ENCODE assay signal across 8 cellular contexts in the genomic region with DNA sequence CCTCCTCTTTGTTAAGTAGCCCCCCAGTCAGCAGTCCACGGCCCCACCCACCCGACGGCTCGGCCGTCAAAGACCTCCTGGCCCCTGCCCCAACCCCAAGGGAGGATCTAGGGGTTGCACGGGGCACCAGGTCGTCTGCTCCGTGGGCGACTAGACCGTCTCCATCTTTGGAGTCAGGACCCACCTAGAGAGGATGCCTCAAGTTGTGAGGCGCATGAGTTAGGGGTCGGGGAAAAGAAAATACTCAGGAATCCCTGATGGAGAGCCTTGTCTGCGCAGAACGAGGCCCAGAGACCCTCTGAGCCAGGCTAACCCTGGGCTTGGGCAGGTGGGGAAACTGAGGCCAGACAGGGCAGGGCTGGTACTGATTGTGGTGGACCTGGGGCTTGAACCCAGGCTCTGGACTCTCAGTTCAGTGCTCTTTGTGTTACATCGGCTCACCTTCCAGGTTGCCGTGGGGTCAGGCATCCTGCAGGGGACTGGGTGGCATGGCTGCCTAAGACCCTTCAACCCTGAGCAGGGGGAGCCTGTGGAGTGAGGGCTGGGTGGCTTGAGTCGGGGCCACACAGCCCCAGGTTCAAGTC. TPM values are rescaled to one million over a fixed set of nuclear protein-coding genes. Genes with fewer than 3 reads are reported as not detected.
A peak's percentile ranks its signal among the peaks of the same experiment; 100 is the strongest.
DNase-seq lines count a peak whose midpoint lies in the region; ATAC-seq and TF ChIP-seq lines count a peak whose summit lies in the region.

No MANE protein-coding gene starts in this region.

- POLR2A ChIA-PET in OCI-LY7 (lab: Charles Lee): interaction anchor here (0.7 kb wide), 1 partner anchor 1290 kb away, joined by 3 read pairs; no protein-coding TSS in a partner anchor

- H3K36me3 Mint-ChIP-seq in CD14-positive monocyte: no peaks in the 10 kb centered on the region

- DNase-seq in CD14-positive monocyte (ENCODE audit: low spot score) (no peak), OCI-LY7 (ENCODE audit: low spot score) (no peak), epithelial cell of prostate (ENCODE audit: low read depth, low spot score) (no peak), osteoblast (ENCODE audit: insufficient read length, low spot score, missing footprints) (no peak), DMS79 (lab: John Stamatoyannopoulos, UW) (no peak)

- H3K36me3 ChIP-seq in OCI-LY7 (ENCODE audit: insufficient read depth, low read length) (no peaks in the 10 kb centered on the region), osteoblast (ENCODE audit: insufficient read depth, low read length) (no peaks in the 10 kb centered on the region)

- H3K9me2 ChIP-seq in OCI-LY7 (ENCODE audit: insufficient read depth, low read length): no peaks in the 10 kb centered on the region

- H3K4me2 ChIP-seq in OCI-LY7 (ENCODE audit: low read length) (peak overlapping the region; percentile 67), osteoblast (ENCODE audit: insufficient read depth, low read length) (peak overlapping the region; percentile 79)

- H3K9me3 ChIP-seq in OCI-LY7 (ENCODE audit: low read length) (no peaks in the 10 kb centered on the region), osteoblast (ENCODE audit: low read depth, low read length) (no peaks in the 10 kb centered on the region)

- H3K4me1 Mint-ChIP-seq in CD14-positive monocyte: peaks cover 45% of the 10 kb centered on the region

- H3K4me3 ChIP-seq in OCI-LY7 (ENCODE audit: low read depth, low read length, poor library complexity, severe bottlenecking) (peak overlapping the region; percentile 64), osteoblast (ENCODE audit: insufficient read depth, low read length) (peak overlapping the region; percentile 78)

- no peaks in the 10 kb centered on the region for H3K9me3 Mint-ChIP-seq in CD14-positive monocyte

- no peaks in the 10 kb centered on the region for H4K20me1 ChIP-seq in OCI-LY7 (ENCODE audit: insufficient read depth, low read length)
- H4K20me1 ChIP-seq in osteoblast (ENCODE audit: insufficient read depth, low read length): peaks cover 3% of the 10 kb centered on the region

- H3K27me3 Mint-ChIP-seq in CD14-positive monocyte (ENCODE audit: low read depth in 3 of 3): peaks cover 2 to 12% (median 3%) of the 10 kb centered on the region in 3 donors

- TF ChIP-seq POLR2A in GM18505 (IDR thresholded peaks at IDR 0.05; ENCODE audit: borderline replicate concordance, extremely low read depth, insufficient read depth, insufficient read length): no peak

- intact Hi-C loops in CD14-positive monocyte (cut with micrococcal nuclease): loop anchor here in 1 of 2 donors (5.0 kb wide), 2 partner anchors 55 to 105 kb away; a partner anchor contains a TSS
- intact Hi-C loops in OCI-LY7 (cut with micrococcal nuclease; ENCODE audit: unreplicated experiment): no loop called here

- TF ChIP-seq CTCF in CD14-positive monocyte (IDR thresholded peaks at IDR 0.05) (no peak), OCI-LY7 (conservative IDR thresholded peaks at IDR 0.05; ENCODE audit: low read length) (no peak), osteoblast (IDR thresholded peaks at IDR 0.05; ENCODE audit: extremely low read depth, low read depth, low read length) (no peak)

- H3K4me1 ChIP-seq in OCI-LY7 (ENCODE audit: insufficient read depth, low read length, poor library complexity, severe bottlenecking) (peaks cover 10% of the 10 kb centered on the region), osteoblast (ENCODE audit: insufficient read depth, low read length) (no peaks in the 10 kb centered on the region)

- H3K79me2 ChIP-seq in OCI-LY7 (ENCODE audit: insufficient read depth, low read depth, low read length): no peaks in the 10 kb centered on the region
- H3K79me2 ChIP-seq in osteoblast (ENCODE audit: insufficient read depth, low read length): no peaks in the 10 kb centered on the region

- no TSS peak for BruUV-seq in OCI-LY7 (replicated peaks; lab: Mats Ljungman, UMichigan)

- peak overlapping the region; percentile 86 for H2AFZ ChIP-seq in OCI-LY7 (ENCODE audit: low read length)
- peak overlapping the region; percentile 35 for H2AFZ ChIP-seq in osteoblast (ENCODE audit: low read length)

- peak overlapping the region; percentile 64 to 68 for H3K4me3 Mint-ChIP-seq in CD14-positive monocyte

- H3K27ac ChIP-seq in OCI-LY7 (ENCODE audit: low read depth, low read length, poor library complexity, severe bottlenecking): no peak overlapping the region
- H3K27ac ChIP-seq in epithelial cell of prostate: peak overlapping the region; percentile 60
- no peak overlapping the region for H3K27ac ChIP-seq in osteoblast (ENCODE audit: low read depth, low read length)

- peak overlapping the region in 1 of 7 donors; percentile 18 for H3K27ac Mint-ChIP-seq in CD14-positive monocyte

- no peak for ATAC-seq in GM18505 (IDR thresholded peaks at IDR 0.05; ENCODE audit: unreplicated experiment)
- ATAC-seq in GM19452 (IDR thresholded peaks at IDR 0.05; ENCODE audit: unreplicated experiment): no peak
- ATAC-seq in HG02840 (IDR thresholded peaks at IDR 0.05; ENCODE audit: low FRiP score, unreplicated experiment): no peak

- CTCF ChIA-PET in OCI-LY7 (lab: Charles Lee; ENCODE audit: unreplicated experiment): no interaction called here

- H3K27me3 ChIP-seq in osteoblast (ENCODE audit: insufficient read depth, low read length): no peaks in the 10 kb centered on the region

RNA-seq across cellular contexts. Expression of a gene that starts 0.8 kb away (rescaled TPM):
- under 1 TPM; 0.28 to 0.95 TPM for polyA plus RNA-seq in CD14-positive monocyte
- total RNA-seq in OCI-LY7 (2014; rRNA removed; shearing (Covaris generic)): 0.28 and 0.44 TPM in 2 replicates
- total RNA-seq in OCI-LY7 (2022) (0.48 and 0.84 TPM in 2 replicates), osteoblast (1.2 and 1.4 TPM in 2 replicates)

RNA-seq across cellular contexts. Expression of a gene that starts 29.9 kb away (rescaled TPM):
- polyA plus RNA-seq in CD14-positive monocyte: not detected
- not detected in 2 replicates for total RNA-seq in OCI-LY7 (2014; rRNA removed; shearing (Covaris generic))
- total RNA-seq in OCI-LY7 (2022): not detected in 2 replicates
- total RNA-seq in osteoblast: not detected in 2 replicates

RNA-seq across cellular contexts. Expression of a gene that starts 50.6 kb away (rescaled TPM):
- 1 to 10 TPM in 1 of 2 donors, under 1 TPM in 1; 0.25 to 1.4 TPM for polyA plus RNA-seq in CD14-positive monocyte
- 15.0 and 21.7 TPM in 2 replicates for total RNA-seq in OCI-LY7 (2014; rRNA removed; shearing (Covaris generic))
- 16.1 and 23.6 TPM in 2 replicates for total RNA-seq in OCI-LY7 (2022)
- total RNA-seq in osteoblast: 0.88 and 1.1 TPM in 2 replicates

RNA-seq across cellular contexts. Expression of a gene that starts 54.0 kb away (rescaled TPM):
- 10 to 100 TPM; 51.2 to 53.8 TPM for polyA plus RNA-seq in CD14-positive monocyte
- 81.5 and 91.5 TPM in 2 replicates for total RNA-seq in OCI-LY7 (2014; rRNA removed; shearing (Covaris generic))
- 143 and 172 TPM in 2 replicates for total RNA-seq in OCI-LY7 (2022)
- 112 and 134 TPM in 2 replicates for total RNA-seq in osteoblast

RNA-seq across cellular contexts. Expression of a gene that starts 54.1 kb away (rescaled TPM):
- 1 to 10 TPM; 2.1 to 2.2 TPM for polyA plus RNA-seq in CD14-positive monocyte
- total RNA-seq in OCI-LY7 (2014; rRNA removed; shearing (Covaris generic)): 40.0 and 49.0 TPM in 2 replicates
- 61.5 and 63.4 TPM in 2 replicates for total RNA-seq in OCI-LY7 (2022)
- 9.8 and 11.5 TPM in 2 replicates for total RNA-seq in osteoblast
